ENCODE assay signal across 12 cellular contexts in the genomic region with DNA sequence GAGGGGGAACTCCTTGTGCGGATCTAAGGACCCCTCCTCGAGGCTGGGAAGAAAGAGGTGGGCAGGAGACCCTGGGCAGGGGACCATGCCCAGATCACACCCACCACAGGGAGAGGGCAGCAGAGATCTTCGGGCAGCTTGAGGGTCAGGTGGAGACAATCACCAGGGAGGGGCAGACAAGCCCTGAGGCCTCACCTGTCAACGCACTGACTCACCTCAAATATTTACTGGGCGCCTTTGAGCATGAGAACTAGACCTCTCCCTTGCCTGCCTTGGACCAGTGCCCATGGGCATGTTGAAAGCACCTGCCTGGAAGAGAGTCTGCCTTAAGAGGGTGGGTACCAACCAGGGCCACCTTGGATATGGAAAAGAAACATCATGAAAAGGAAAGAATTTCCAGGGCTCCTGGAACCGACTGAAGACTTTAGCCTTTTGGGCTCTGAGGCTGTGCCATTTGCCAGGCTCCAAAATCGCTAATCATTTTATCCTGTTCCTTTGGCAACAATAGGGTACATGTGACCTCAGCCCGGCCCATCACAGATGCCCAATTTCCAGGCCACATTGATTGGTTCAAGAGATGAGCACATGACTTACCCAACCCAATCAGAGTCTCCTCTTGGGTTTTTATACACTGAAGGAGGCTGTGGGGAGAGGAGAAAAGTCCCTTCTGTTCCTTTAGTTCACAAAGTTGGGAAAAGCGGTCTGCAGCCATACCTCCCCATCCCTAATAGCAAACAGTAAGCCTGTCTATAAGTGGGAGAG. TPM values are rescaled to one million over a fixed set of nuclear protein-coding genes. Genes with fewer than 3 reads are reported as not detected.
DNase-seq lines count a peak whose midpoint lies in the region; ATAC-seq, FAIRE-seq and TF ChIP-seq lines count a peak whose summit lies in the region.
"Had no signal": no experiment of that assay in that cellular context is flagged by ENCODE, and none has a peak within 500 bp of the region (broad histone marks: within the 10 kb centered on the region; RNA-seq: fewer than 3 reads in every experiment).

No MANE protein-coding gene starts in this region.

- H3K27ac Mint-ChIP-seq in activated T-cell treated with anti-CD3 and anti-CD28 coated beads, Interleukin-2, amount 50 U/mL, for 24 hours, result no peak overlapping the region

- H3K27me3 ChIP-seq in HepG2 (ENCODE audit: control insufficient read depth in 1 of 2, insufficient read depth in 2 of 2, low read length in 2 of 2), result peaks cover 0 to 4% of the 10 kb centered on the region in 2 experiments; a peak in 3 of 5 replicates

- peaks cover 9% of the 10 kb centered on the region for H3K4me1 Mint-ChIP-seq in activated T-cell treated with anti-CD3 and anti-CD28 coated beads, Interleukin-2, amount 50 U/mL, for 24 hours (ENCODE audit: low read depth)

- H4K20me1 ChIP-seq in HepG2 (ENCODE audit: insufficient read depth, low read length), result no peaks in the 10 kb centered on the region

- WGBS in HepG2 (ENCODE audit: low lambda C conversion rate), result 16% methylated on average over 9 of the region's 9 CpGs

- H3K36me3 Mint-ChIP-seq in activated T-cell treated with anti-CD3 and anti-CD28 coated beads, Interleukin-2, amount 50 U/mL, for 24 hours (ENCODE audit: low read depth), result no peaks in the 10 kb centered on the region

- peaks cover 47% of the 10 kb centered on the region for H3K4me1 ChIP-seq in HepG2 (ENCODE audit: insufficient read depth, low read length)

- CTCF ChIA-PET in HepG2 (lab: Yijun Ruan, JAX; ENCODE audit: low intra/inter-chr PET ratio, low total read pairs), result interaction anchor here (1.2 kb wide), 1 partner anchor 35 kb away, joined by 4 read pairs; a partner anchor contains a TSS

- POLR2A ChIA-PET in HepG2 (lab: Yijun Ruan, JAX), result no interaction called here

- TF ChIP-seq RAD21 in HepG2 (CRISPR knock-in tag; IDR thresholded peaks at IDR 0.05), result no peak; the same call in 1 of the 2 replicates

- 0 out of 4 replicates have a peak, but pooled peaks of 1 of the 2 experiments have one; percentile 17 for TF ChIP-seq EP300 in HepG2 (IDR thresholded peaks at IDR 0.05; ENCODE audit: low read depth in 2 of 2, low read length in 2 of 2)
- no peak for TF ChIP-seq EP300 in HepG2 (CRISPR knock-in tag; IDR thresholded peaks at IDR 0.05; ENCODE audit: borderline replicate concordance)

- H3K9ac ChIP-seq in HepG2 (ENCODE audit: insufficient read depth, low read depth, low read length), result no peak overlapping the region

- H3K9me3 ChIP-seq in HepG2 (ENCODE audit: low read length), result no peaks in the 10 kb centered on the region

- H3K27ac ChIP-seq in HepG2 (ENCODE audit: extremely low read length, insufficient read depth, low read length), result no peak overlapping the region

- H3K36me3 ChIP-seq in HepG2 (replicated peaks in 1 of 2; ENCODE audit: control insufficient read depth in 1 of 2, insufficient read depth in 2 of 2, low read length in 2 of 2), result no peaks in the 10 kb centered on the region

- ATAC-seq in HepG2 (peak; percentile 75), GM18505 (IDR thresholded peaks at IDR 0.05; ENCODE audit: unreplicated experiment) (no peak), HG02981 (IDR thresholded peaks at IDR 0.05; ENCODE audit: unreplicated experiment) (no peak)

- peak overlapping the region; percentile 33 for H3K4me2 ChIP-seq in HepG2 (ENCODE audit: low read depth, low read length)

- BruUV-seq in HepG2 (replicated peaks; lab: Mats Ljungman, UMichigan), result no TSS peak

- no peaks in the 10 kb centered on the region for H3K27me3 Mint-ChIP-seq in activated T-cell treated with anti-CD3 and anti-CD28 coated beads, Interleukin-2, amount 50 U/mL, for 24 hours

- no peak for FAIRE-seq in D721Med (lab: Jason Lieb, UNC)
- FAIRE-seq in HepG2 (lab: Jason Lieb, UNC), result peak; percentile 49
- FAIRE-seq: islet of Langerhans had no signal

- no peaks in the 10 kb centered on the region for H3K9me3 Mint-ChIP-seq in activated T-cell treated with anti-CD3 and anti-CD28 coated beads, Interleukin-2, amount 50 U/mL, for 24 hours

- intact Hi-C loops in HepG2 (cut with micrococcal nuclease; ENCODE audit: unreplicated experiment), result loop anchor here (5.0 kb wide), 1 partner anchor 33 kb away; a partner anchor contains a TSS

- in situ Hi-C loops in HepG2 (cut with HindIII; ENCODE audit: extremely low pct_ligation_motif_present, low pct_unique_long_range_greater_than_20kb), result loop anchor here (5.0 kb wide), 1 partner anchor 147 kb away; no protein-coding TSS in a partner anchor

- H2AFZ ChIP-seq in HepG2 (ENCODE audit: low read length), result no peak overlapping the region

- DNase-seq in D721Med (ENCODE audit: insufficient read length, low spot score) (no peak), NAMALWA (ENCODE audit: low spot score) (peak; percentile 32), SHP77 (lab: John Stamatoyannopoulos, UW) (peak; percentile 51 to 74), HepG2 (ENCODE audit: low spot score) (peak; percentile 78)
- DNase-seq in activated T-cell treated with anti-CD3 and anti-CD28 coated beads, Interleukin-2, amount 50 U/mL, for 1 hour, result no peak
- DNase-seq in activated T-cell treated with anti-CD3 and anti-CD28 coated beads, Interleukin-2, amount 50 U/mL, for 24 hours, result no peak
- DNase-seq: activated CD4-positive, alpha-beta T cell treated with anti-CD3 and anti-CD28 coated beads for 4 hours; NCI-H187 had no signal

- TF ChIP-seq CTCF in D721Med (IDR thresholded peaks at IDR 0.05; ENCODE audit: insufficient read depth, missing control alignments) (peak; percentile 45), HepG2 (CRISPR knock-in tag; IDR thresholded peaks at IDR 0.05) (peak; percentile 85)

- H3K79me2 ChIP-seq in HepG2 (ENCODE audit: insufficient read depth, low read length), result no peaks in the 10 kb centered on the region

- no peak overlapping the region for H3K4me3 Mint-ChIP-seq in activated T-cell treated with anti-CD3 and anti-CD28 coated beads, Interleukin-2, amount 50 U/mL, for 24 hours

- no peak overlapping the region for H3K4me3 ChIP-seq in HepG2 (replicated peaks in 1 of 3; ENCODE audit: insufficient read depth in 1 of 3, low read depth in 2 of 3, low read length in 3 of 3)

- TF ChIP-seq POLR2A in HepG2 (IDR thresholded peaks at IDR 0.05; ENCODE audit: insufficient read depth in 1 of 2, low read depth in 2 of 2, low read length in 2 of 2), result no peak
- TF ChIP-seq POLR2A in GM18505 (IDR thresholded peaks at IDR 0.05; ENCODE audit: borderline replicate concordance, extremely low read depth, insufficient read depth, insufficient read length), result no peak

RNA-seq across cellular contexts. Expression of a gene that starts 10.4 kb away (rescaled TPM):
- total RNA-seq in HepG2 (2016; rRNA removed; fragmentation: Illumina TruSeq; extraction: Trizol), result 0.53 and 0.98 TPM in 2 replicates
- not detected in 2 replicates for total RNA-seq in HepG2 (2016; cell fraction: cytosol; rRNA removed; fragmentation: Illumina TruSeq; extraction: Trizol; ENCODE audit: low read depth)
- total RNA-seq in HepG2 (2016; cell fraction: insoluble cytoplasmic fraction; rRNA removed; fragmentation: Illumina TruSeq; extraction: Trizol), result 0.41 TPM in 1 of 2 replicates, not detected in the other
- 0.65 TPM in 1 of 2 replicates, not detected in the other for total RNA-seq in HepG2 (2016; cell fraction: membrane; rRNA removed; fragmentation: Illumina TruSeq; extraction: Trizol)
- not detected in 2 replicates for total RNA-seq in HepG2 (2016; cell fraction: nucleus; rRNA removed; fragmentation: Illumina TruSeq; extraction: Trizol)
- 2.0 and 3.4 TPM in 2 replicates for polyA plus RNA-seq in HepG2 (2011; rRNA removed)
- 3.7 and 4.0 TPM in 2 replicates for polyA plus RNA-seq in HepG2 (2011; cell fraction: cytosol; rRNA removed)
- 1.3 TPM in 1 of 2 replicates, not detected in the other for polyA plus RNA-seq in HepG2 (2011; cell fraction: nucleus; rRNA removed)
- polyA plus RNA-seq in HepG2 (2012), result 0.72 TPM in 1 of 2 replicates, not detected in the other
- polyA plus RNA-seq in HepG2 (2016; cell fraction: cytosol; fragmentation: Illumina TruSeq; extraction: Trizol; ENCODE audit: low read depth), result not detected in 2 replicates
- not detected in 2 replicates for polyA plus RNA-seq in HepG2 (2016; cell fraction: insoluble cytoplasmic fraction; fragmentation: Illumina TruSeq; extraction: Trizol; ENCODE audit: low read depth)
- not detected in 2 replicates for polyA plus RNA-seq in HepG2 (2016; cell fraction: membrane; fragmentation: Illumina TruSeq; extraction: Trizol; ENCODE audit: low read depth)
- polyA plus RNA-seq in HepG2 (2016; cell fraction: nucleus; fragmentation: Illumina TruSeq; extraction: Trizol; ENCODE audit: insufficient read depth, low read depth), result not detected in 2 replicates
- polyA minus RNA-seq in HepG2 (2011; rRNA and poly(A)+ RNA removed; ENCODE audit: low replicate concordance), result 1.7 and 183 TPM in 2 replicates
- 7.4 TPM in 2 replicates for polyA minus RNA-seq in HepG2 (2011; cell fraction: cytosol; rRNA and poly(A)+ RNA removed)
- 4.6 TPM in 1 of 2 replicates, not detected in the other for polyA minus RNA-seq in HepG2 (2011; cell fraction: nucleus; rRNA and poly(A)+ RNA removed)
- total RNA-seq: cerebellum had no signal

RNA-seq across cellular contexts. Expression of a gene that starts 35.0 kb away (rescaled TPM):
- total RNA-seq in HepG2 (2016; rRNA removed; fragmentation: Illumina TruSeq; extraction: Trizol), result 52.8 and 59.5 TPM in 2 replicates
- 111 and 114 TPM in 2 replicates for total RNA-seq in HepG2 (2016; cell fraction: cytosol; rRNA removed; fragmentation: Illumina TruSeq; extraction: Trizol; ENCODE audit: low read depth)
- 50.3 and 56.5 TPM in 2 replicates for total RNA-seq in HepG2 (2016; cell fraction: insoluble cytoplasmic fraction; rRNA removed; fragmentation: Illumina TruSeq; extraction: Trizol)
- 127 and 134 TPM in 2 replicates for total RNA-seq in HepG2 (2016; cell fraction: membrane; rRNA removed; fragmentation: Illumina TruSeq; extraction: Trizol)
- total RNA-seq in HepG2 (2016; cell fraction: nucleus; rRNA removed; fragmentation: Illumina TruSeq; extraction: Trizol), result 33.0 and 33.1 TPM in 2 replicates
- 18.7 and 23.1 TPM in 2 replicates for polyA plus RNA-seq in HepG2 (2011; rRNA removed)
- 23.7 and 26.0 TPM in 2 replicates for polyA plus RNA-seq in HepG2 (2011; cell fraction: cytosol; rRNA removed)
- 13.1 and 14.7 TPM in 2 replicates for polyA plus RNA-seq in HepG2 (2011; cell fraction: nucleus; rRNA removed)
- 30.4 and 36.9 TPM in 2 replicates for polyA plus RNA-seq in HepG2 (2012)
- 196 and 200 TPM in 2 replicates for polyA plus RNA-seq in HepG2 (2016; cell fraction: cytosol; fragmentation: Illumina TruSeq; extraction: Trizol; ENCODE audit: low read depth)
- polyA plus RNA-seq in HepG2 (2016; cell fraction: insoluble cytoplasmic fraction; fragmentation: Illumina TruSeq; extraction: Trizol; ENCODE audit: low read depth), result 70.3 and 80.5 TPM in 2 replicates
- 164 and 169 TPM in 2 replicates for polyA plus RNA-seq in HepG2 (2016; cell fraction: membrane; fragmentation: Illumina TruSeq; extraction: Trizol; ENCODE audit: low read depth)
- 55.3 and 55.6 TPM in 2 replicates for polyA plus RNA-seq in HepG2 (2016; cell fraction: nucleus; fragmentation: Illumina TruSeq; extraction: Trizol; ENCODE audit: insufficient read depth, low read depth)
- 10.8 and 102 TPM in 2 replicates for polyA minus RNA-seq in HepG2 (2011; rRNA and poly(A)+ RNA removed; ENCODE audit: low replicate concordance)
- polyA minus RNA-seq in HepG2 (2011; cell fraction: cytosol; rRNA and poly(A)+ RNA removed), result 7.8 and 10.2 TPM in 2 replicates
- polyA minus RNA-seq in HepG2 (2011; cell fraction: nucleus; rRNA and poly(A)+ RNA removed), result 36.7 and 43.0 TPM in 2 replicates

RNA-seq across cellular contexts. Expression of a gene that starts 35.3 kb away (rescaled TPM):
- total RNA-seq in HepG2 (2016; rRNA removed; fragmentation: Illumina TruSeq; extraction: Trizol), result 57.3 and 91.4 TPM in 2 replicates
- total RNA-seq in HepG2 (2016; cell fraction: cytosol; rRNA removed; fragmentation: Illumina TruSeq; extraction: Trizol; ENCODE audit: low read depth), result 15.4 and 16.1 TPM in 2 replicates
- 59.1 and 93.1 TPM in 2 replicates for total RNA-seq in HepG2 (2016; cell fraction: insoluble cytoplasmic fraction; rRNA removed; fragmentation: Illumina TruSeq; extraction: Trizol)
- total RNA-seq in HepG2 (2016; cell fraction: membrane; rRNA removed; fragmentation: Illumina TruSeq; extraction: Trizol), result 15.5 and 22.5 TPM in 2 replicates
- total RNA-seq in HepG2 (2016; cell fraction: nucleus; rRNA removed; fragmentation: Illumina TruSeq; extraction: Trizol), result 19.9 and 22.9 TPM in 2 replicates
- 36.1 and 46.0 TPM in 2 replicates for polyA plus RNA-seq in HepG2 (2011; rRNA removed)
- 25.0 and 39.0 TPM in 2 replicates for polyA plus RNA-seq in HepG2 (2011; cell fraction: cytosol; rRNA removed)
- polyA plus RNA-seq in HepG2 (2011; cell fraction: nucleus; rRNA removed), result 9.7 and 13.5 TPM in 2 replicates
- 60.6 and 62.8 TPM in 2 replicates for polyA plus RNA-seq in HepG2 (2012)
- 9.9 and 11.6 TPM in 2 replicates for polyA plus RNA-seq in HepG2 (2016; cell fraction: cytosol; fragmentation: Illumina TruSeq; extraction: Trizol; ENCODE audit: low read depth)
- 88.3 and 97.0 TPM in 2 replicates for polyA plus RNA-seq in HepG2 (2016; cell fraction: insoluble cytoplasmic fraction; fragmentation: Illumina TruSeq; extraction: Trizol; ENCODE audit: low read depth)
- polyA plus RNA-seq in HepG2 (2016; cell fraction: membrane; fragmentation: Illumina TruSeq; extraction: Trizol; ENCODE audit: low read depth), result 13.7 and 14.0 TPM in 2 replicates
- 41.6 and 43.1 TPM in 2 replicates for polyA plus RNA-seq in HepG2 (2016; cell fraction: nucleus; fragmentation: Illumina TruSeq; extraction: Trizol; ENCODE audit: insufficient read depth, low read depth)
- polyA minus RNA-seq in HepG2 (2011; rRNA and poly(A)+ RNA removed; ENCODE audit: low replicate concordance), result 7.0 and 11.9 TPM in 2 replicates
- polyA minus RNA-seq in HepG2 (2011; cell fraction: cytosol; rRNA and poly(A)+ RNA removed), result 18.4 and 18.5 TPM in 2 replicates
- 13.6 and 14.7 TPM in 2 replicates for polyA minus RNA-seq in HepG2 (2011; cell fraction: nucleus; rRNA and poly(A)+ RNA removed)

Comparison
In these comparisons a context has a peak if more than half of its experiments do, and no peak if none do; other contexts are left out.
1. DNase-seq: peak in NAMALWA (single experiment), SHP77 (2 of 2) and HepG2 (single experiment); none in D721Med (single experiment), activated T-cell treated with anti-CD3 and anti-CD28 coated beads, Interleukin-2, amount 50 U/mL, for 1 hour (single experiment) and activated T-cell treated with anti-CD3 and anti-CD28 coated beads, Interleukin-2, amount 50 U/mL, for 24 hours (single experiment).